In genomic region chr7:36970551-36971514, GRCh38 we compare ENCODE assay signal across 19 cellular contexts.
DNase-seq lines count a peak whose midpoint lies in the region; ATAC-seq and TF ChIP-seq lines count a peak whose summit lies in the region.
"Had no signal": no experiment of that assay in that cellular context is flagged by ENCODE, and none has a peak within 500 bp of the region (broad histone marks: within the 10 kb centered on the region; RNA-seq: fewer than 3 reads in every experiment).

No MANE protein-coding gene starts in this region.

- intact Hi-C loops in CD4-positive, alpha-beta memory T cell (cut with micrococcal nuclease), result no loop called here
- intact Hi-C loops in activated T-helper 1 cell treated with anti-CD3 and anti-CD28 coated beads, Interleukin-12 subunit alpha, Interleukin-12 subunit beta, Interleukin-2, Interleukin-4 antibody, amounts not matched to agents 30 ng/mL and 10 ng/mL and 1 ng/mL, durations not matched to agents 14 hours and 24 hours and 36 hours (cut with micrococcal nuclease), result no loop called here
- intact Hi-C loops in natural killer cell (cut with micrococcal nuclease), result loop anchor here (2.0 to 10.0 kb wide), 2 partner anchors 106 to 286 kb away; no protein-coding TSS in a partner anchor

- CTCF ChIA-PET in CD4-positive, alpha-beta memory T cell (lab: Charles Lee; ENCODE audit: partially characterized antibody), result interaction anchor here (0.9 to 5.3 kb wide), 5 partner anchors 9 to 314 kb away, joined by 3 to 33 read pairs (median 4); no protein-coding TSS in a partner anchor

- TF ChIP-seq CTCF in HL-60 (IDR thresholded peaks at IDR 0.05; ENCODE audit: insufficient read depth, low read length) (no peak), natural killer cell (IDR thresholded peaks at IDR 0.05) (no peak)

- peaks cover 35% of the 10 kb centered on the region for H3K4me1 ChIP-seq in CD4-positive, alpha-beta memory T cell (ENCODE audit: insufficient read depth, low read length)
- H3K4me1 ChIP-seq: SJSA1 had no signal

- ATAC-seq in natural killer cell (peak; percentile 32 to 47 (median 42)), HG03342 (IDR thresholded peaks at IDR 0.05; ENCODE audit: unreplicated experiment) (no peak)
- ATAC-seq: GM12878 had no signal

- H3K36me3 Mint-ChIP-seq in CD4-positive, alpha-beta memory T cell, result peaks cover 11 to 35% of the 10 kb centered on the region in 2 donors
- peaks cover 20% of the 10 kb centered on the region for H3K36me3 Mint-ChIP-seq in activated T-helper 1 cell treated with anti-CD3 and anti-CD28 coated beads, Interleukin-12 subunit alpha, Interleukin-12 subunit beta, Interleukin-2, Interleukin-4 antibody, amounts not matched to agents 30 ng/mL and 10 ng/mL and 1 ng/mL, durations not matched to agents 14 hours and 24 hours and 36 hours (ENCODE audit: low read depth)
- H3K36me3 Mint-ChIP-seq in natural killer cell, result no peaks in the 10 kb centered on the region

- H3K36me3 ChIP-seq in CD4-positive, alpha-beta memory T cell (ENCODE audit: insufficient read depth, low read length), result no peaks in the 10 kb centered on the region
- H3K36me3 ChIP-seq: adrenal gland, MG63, SJSA1, thoracic aorta had no signal

- DNase-seq in CD4-positive, alpha-beta memory T cell, result no peak
- DNase-seq in HL-60 (ENCODE audit: low read depth in 1 of 2, low spot score in 1 of 2) (no peak), natural killer cell (no peak), 8988T (no peak), ureter (ENCODE audit: low spot score) (no peak), DMS 273 treated with DMSO at 0.1 percent for 48 hours (lab: John Stamatoyannopoulos, UW) (no peak)
- DNase-seq in activated T-helper 1 cell treated with anti-CD3 and anti-CD28 coated beads, Interleukin-12 subunit alpha, Interleukin-12 subunit beta, Interleukin-2, Interleukin-4 antibody, amounts not matched to agents 30 ng/mL and 10 ng/mL and 1 ng/mL, durations not matched to agents 14 hours and 24 hours and 36 hours (ENCODE audit: low spot score), result no peak
- DNase-seq: activated CD8-positive, alpha-beta memory T cell treated with anti-CD3 and anti-CD28 coated beads, Interleukin-2, amount 50 U/mL, for 48 hours; adrenal gland; cerebellar nuclear complex; EL; erythroblast; MG63; midbrain; NCI-H2227 treated with DMSO at 0.1 percent for 48 hours had no signal

- H3K27ac ChIP-seq in CD4-positive, alpha-beta memory T cell (ENCODE audit: low read depth, low read length), result no peak overlapping the region
- H3K27ac ChIP-seq in HL-60 (replicated peaks), result 0 out of 2 replicates have a peak overlapping the region, but pooled peaks have one; percentile 3
- H3K27ac ChIP-seq: SJSA1, thoracic aorta had no signal

- peak overlapping the region in 4 of 8 donors; percentile 27 to 63 (median 44) for H3K4me3 Mint-ChIP-seq in CD4-positive, alpha-beta memory T cell
- no peak overlapping the region for H3K4me3 Mint-ChIP-seq in activated T-helper 1 cell treated with anti-CD3 and anti-CD28 coated beads, Interleukin-12 subunit alpha, Interleukin-12 subunit beta, Interleukin-2, Interleukin-4 antibody, amounts not matched to agents 30 ng/mL and 10 ng/mL and 1 ng/mL, durations not matched to agents 14 hours and 24 hours and 36 hours
- H3K4me3 Mint-ChIP-seq in natural killer cell, result peak overlapping the region; percentile 59

- POLR2A ChIA-PET in CD4-positive, alpha-beta memory T cell (lab: Charles Lee; ENCODE audit: partially characterized antibody), result interaction anchor here (1.6 to 2.5 kb wide), 3 partner anchors 9 to 33 kb away, joined by 4 to 9 read pairs (median 5); no protein-coding TSS in a partner anchor

- no peaks in the 10 kb centered on the region for H3K27me3 ChIP-seq in CD4-positive, alpha-beta memory T cell (ENCODE audit: insufficient read depth, low read length)
- no peaks in the 10 kb centered on the region for H3K27me3 ChIP-seq in HL-60 (ENCODE audit: insufficient read depth, poor library complexity, severe bottlenecking)
- H3K27me3 ChIP-seq: adrenal gland, MG63 had no signal

- peak overlapping the region in 6 of 7 donors; percentile 44 to 93 (median 81) for H3K27ac Mint-ChIP-seq in CD4-positive, alpha-beta memory T cell
- H3K27ac Mint-ChIP-seq in activated T-helper 1 cell treated with anti-CD3 and anti-CD28 coated beads, Interleukin-12 subunit alpha, Interleukin-12 subunit beta, Interleukin-2, Interleukin-4 antibody, amounts not matched to agents 30 ng/mL and 10 ng/mL and 1 ng/mL, durations not matched to agents 14 hours and 24 hours and 36 hours, result peak overlapping the region; percentile 14
- peak overlapping the region; percentile 90 for H3K27ac Mint-ChIP-seq in natural killer cell

- H3K4me3 ChIP-seq in CD4-positive, alpha-beta memory T cell (ENCODE audit: low read length in 2 of 2), result peak overlapping the region in 1 of 2 donors; percentile 2
- no peak overlapping the region for H3K4me3 ChIP-seq in HL-60 (replicated peaks; ENCODE audit: insufficient read depth, low read length)
- H3K4me3 ChIP-seq: adrenal gland, GM12878, MG63, SJSA1, thoracic aorta had no signal

- H3K9me3 ChIP-seq in CD4-positive, alpha-beta memory T cell (ENCODE audit: control insufficient read depth in 1 of 2, low read length in 2 of 2), result no peaks in the 10 kb centered on the region
- H3K9me3 ChIP-seq: adrenal gland, MG63, SJSA1, thoracic aorta had no signal

- peaks cover 0 to 7% (median 0%) of the 10 kb centered on the region in 8 donors for H3K9me3 Mint-ChIP-seq in CD4-positive, alpha-beta memory T cell
- H3K9me3 Mint-ChIP-seq in activated T-helper 1 cell treated with anti-CD3 and anti-CD28 coated beads, Interleukin-12 subunit alpha, Interleukin-12 subunit beta, Interleukin-2, Interleukin-4 antibody, amounts not matched to agents 30 ng/mL and 10 ng/mL and 1 ng/mL, durations not matched to agents 14 hours and 24 hours and 36 hours, result peaks cover 4% of the 10 kb centered on the region
- peaks cover 0 to 4% of the 10 kb centered on the region in 2 donors for H3K9me3 Mint-ChIP-seq in natural killer cell

- peaks cover 29 to 55% (median 43%) of the 10 kb centered on the region in 4 donors for H3K4me1 Mint-ChIP-seq in CD4-positive, alpha-beta memory T cell
- H3K4me1 Mint-ChIP-seq in activated T-helper 1 cell treated with anti-CD3 and anti-CD28 coated beads, Interleukin-12 subunit alpha, Interleukin-12 subunit beta, Interleukin-2, Interleukin-4 antibody, amounts not matched to agents 30 ng/mL and 10 ng/mL and 1 ng/mL, durations not matched to agents 14 hours and 24 hours and 36 hours (ENCODE audit: low read depth), result peaks cover 32% of the 10 kb centered on the region
- H3K4me1 Mint-ChIP-seq in natural killer cell, result peaks cover 39 to 45% of the 10 kb centered on the region in 2 donors

- no peaks in the 10 kb centered on the region for H3K27me3 Mint-ChIP-seq in CD4-positive, alpha-beta memory T cell
- H3K27me3 Mint-ChIP-seq in activated T-helper 1 cell treated with anti-CD3 and anti-CD28 coated beads, Interleukin-12 subunit alpha, Interleukin-12 subunit beta, Interleukin-2, Interleukin-4 antibody, amounts not matched to agents 30 ng/mL and 10 ng/mL and 1 ng/mL, durations not matched to agents 14 hours and 24 hours and 36 hours (ENCODE audit: insufficient read depth), result no peaks in the 10 kb centered on the region
- no peaks in the 10 kb centered on the region for H3K27me3 Mint-ChIP-seq in natural killer cell (ENCODE audit: low read depth in 2 of 2)

Comparison
In these comparisons a context has a peak if more than half of its experiments do, and no peak if none do; other contexts are left out.
1. H3K27ac Mint-ChIP-seq: peak in every context shown above with its lines; median percentile 90 in natural killer cell; 81 in CD4-positive, alpha-beta memory T cell; 14 in activated T-helper 1 cell treated with anti-CD3 and anti-CD28 coated beads, Interleukin-12 subunit alpha, Interleukin-12 subunit beta, Interleukin-2, Interleukin-4 antibody, amounts not matched to agents 30 ng/mL and 10 ng/mL and 1 ng/mL, durations not matched to agents 14 hours and 24 hours and 36 hours.